In the genomic region with DNA sequence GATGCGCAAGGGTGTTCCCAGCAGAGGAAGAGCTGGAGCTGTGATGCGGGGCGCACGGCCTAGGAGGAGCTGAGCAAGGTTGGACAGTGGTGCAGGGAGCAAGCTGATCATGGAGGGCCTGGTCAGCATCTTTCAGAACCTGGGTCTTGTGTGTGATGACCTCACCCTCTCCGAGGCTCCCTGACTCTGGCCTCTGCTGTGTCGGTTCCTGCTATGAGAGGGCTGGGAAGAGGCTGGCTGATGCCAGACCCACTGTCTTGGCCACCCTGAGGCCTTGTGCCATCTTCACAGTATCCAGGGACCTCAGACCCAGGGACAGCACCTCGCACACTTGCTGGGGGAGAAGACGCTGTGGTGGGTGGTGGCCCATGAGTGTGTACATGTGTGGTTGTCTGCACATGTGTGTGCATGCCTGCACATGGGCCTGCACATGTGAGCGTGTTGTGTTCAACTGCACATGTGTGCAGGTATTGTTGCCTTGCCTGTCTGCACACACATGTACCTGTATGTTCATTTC, we compare ENCODE assay signal across 16 cellular contexts. TPM values are rescaled to one million over a fixed set of nuclear protein-coding genes. Genes with fewer than 3 reads are reported as not detected.
A peak's percentile ranks its signal among the peaks of the same experiment; 100 is the strongest.
DNase-seq lines count a peak whose midpoint lies in the region; ATAC-seq and TF ChIP-seq lines count a peak whose summit lies in the region.
"Had no signal": no experiment of that assay in that cellular context is flagged by ENCODE, and none has a peak within 500 bp of the region (broad histone marks: within the 10 kb centered on the region; RNA-seq: fewer than 3 reads in every experiment).

No MANE protein-coding gene starts in this region.

- peaks cover 15% of the 10 kb centered on the region for H3K4me1 Mint-ChIP-seq in activated CD8-positive, alpha-beta T cell treated with anti-CD3 and anti-CD28 coated beads for 36 hours (ENCODE audit: low read depth)
- H3K4me1 Mint-ChIP-seq in activated CD8-positive, alpha-beta T cell treated with anti-CD3 and anti-CD28 coated beads, Interleukin-2, amount 10 ng/mL, durations not matched to agents 7 days and 5 days (ENCODE audit: low read depth) = peaks cover 3% of the 10 kb centered on the region
- H3K4me1 Mint-ChIP-seq in activated naive CD8-positive, alpha-beta T cell treated with anti-CD3 and anti-CD28 coated beads for 36 hours = peaks cover 3% of the 10 kb centered on the region
- H3K4me1 Mint-ChIP-seq in naive B cell = peaks cover 23 to 33% (median 31%) of the 10 kb centered on the region in 3 donors

- H3K4me3 ChIP-seq in suprapubic skin = no peak overlapping the region
- H3K4me3 ChIP-seq: MG63, SK-N-MC, tibial nerve had no signal

- 94% methylated on average over 5 of the region's 9 CpGs for WGBS in suprapubic skin

- TF ChIP-seq EP300 in suprapubic skin (IDR thresholded peaks at IDR 0.05) = no peak

- intact Hi-C loops in activated CD8-positive, alpha-beta T cell treated with anti-CD3 and anti-CD28 coated beads for 36 hours (cut with micrococcal nuclease) = no loop called here

- H3K4me1 ChIP-seq in suprapubic skin = no peaks in the 10 kb centered on the region
- H3K4me1 ChIP-seq: tibial nerve had no signal

- no peak for DNase-seq in activated CD8-positive, alpha-beta T cell treated with anti-CD3 and anti-CD28 coated beads for 36 hours
- no peak for DNase-seq in activated CD8-positive, alpha-beta T cell treated with anti-CD3 and anti-CD28 coated beads, Interleukin-2, amount 10 ng/mL, durations not matched to agents 7 days and 5 days
- no peak for DNase-seq in activated naive CD8-positive, alpha-beta T cell treated with anti-CD3 and anti-CD28 coated beads for 36 hours
- DNase-seq in naive B cell (no peak), suprapubic skin (ENCODE audit: low spot score in 2 of 2) (peak; percentile 40 to 53), GM13977 (ENCODE audit: low spot score) (no peak), NCI-H748 (lab: John Stamatoyannopoulos, UW; ENCODE audit: unreplicated experiment) (no peak), nucleus accumbens (lab: John Stamatoyannopoulos, UW) (no peak)
- DNase-seq: activated CD8-positive, alpha-beta memory T cell treated with anti-CD3 and anti-CD28 coated beads for 24 hours; effector memory CD4-positive, alpha-beta T cell; MG63; NCI-H187 treated with DMSO at 0.1 percent for 48 hours; NCI-H510A had no signal

- no peaks in the 10 kb centered on the region for H3K27me3 Mint-ChIP-seq in activated CD8-positive, alpha-beta T cell treated with anti-CD3 and anti-CD28 coated beads for 36 hours
- H3K27me3 Mint-ChIP-seq in activated CD8-positive, alpha-beta T cell treated with anti-CD3 and anti-CD28 coated beads, Interleukin-2, amount 10 ng/mL, durations not matched to agents 7 days and 5 days (ENCODE audit: low read depth) = no peaks in the 10 kb centered on the region
- no peaks in the 10 kb centered on the region for H3K27me3 Mint-ChIP-seq in activated naive CD8-positive, alpha-beta T cell treated with anti-CD3 and anti-CD28 coated beads for 36 hours
- no peaks in the 10 kb centered on the region for H3K27me3 Mint-ChIP-seq in naive B cell

- peaks cover 35% of the 10 kb centered on the region for H3K36me3 ChIP-seq in suprapubic skin

- TF ChIP-seq CTCF in activated CD8-positive, alpha-beta T cell treated with anti-CD3 and anti-CD28 coated beads for 36 hours (IDR thresholded peaks at IDR 0.05) = no peak
- no peak for TF ChIP-seq CTCF in suprapubic skin (IDR thresholded peaks at IDR 0.05)
- TF ChIP-seq CTCF in GM13977 (IDR thresholded peaks at IDR 0.05; ENCODE audit: extremely low read depth, insufficient read depth, missing control alignments) = no peak

- H3K9me3 Mint-ChIP-seq in activated CD8-positive, alpha-beta T cell treated with anti-CD3 and anti-CD28 coated beads for 36 hours = no peaks in the 10 kb centered on the region
- H3K9me3 Mint-ChIP-seq in activated CD8-positive, alpha-beta T cell treated with anti-CD3 and anti-CD28 coated beads, Interleukin-2, amount 10 ng/mL, durations not matched to agents 7 days and 5 days (ENCODE audit: insufficient read depth) = no peaks in the 10 kb centered on the region
- H3K9me3 Mint-ChIP-seq in activated naive CD8-positive, alpha-beta T cell treated with anti-CD3 and anti-CD28 coated beads for 36 hours = peaks cover 4% of the 10 kb centered on the region
- peaks cover 0 to 10% (median 0%) of the 10 kb centered on the region in 7 donors for H3K9me3 Mint-ChIP-seq in naive B cell

- POLR2A ChIA-PET in activated CD8-positive, alpha-beta T cell treated with anti-CD3 and anti-CD28 coated beads for 36 hours (lab: Charles Lee) = no interaction called here
- POLR2A ChIA-PET in activated CD8-positive, alpha-beta T cell treated with anti-CD3 and anti-CD28 coated beads, Interleukin-2, amount 10 ng/mL, durations not matched to agents 7 days and 5 days (lab: Charles Lee) = no interaction called here

- TF ChIP-seq POLR2A in suprapubic skin (IDR thresholded peaks at IDR 0.05) = no peak

- peaks cover 42% of the 10 kb centered on the region for H3K36me3 Mint-ChIP-seq in activated CD8-positive, alpha-beta T cell treated with anti-CD3 and anti-CD28 coated beads for 36 hours (ENCODE audit: low read depth)
- H3K36me3 Mint-ChIP-seq in activated CD8-positive, alpha-beta T cell treated with anti-CD3 and anti-CD28 coated beads, Interleukin-2, amount 10 ng/mL, durations not matched to agents 7 days and 5 days (ENCODE audit: low read depth) = peaks cover 40% of the 10 kb centered on the region
- peaks cover 30% of the 10 kb centered on the region for H3K36me3 Mint-ChIP-seq in activated naive CD8-positive, alpha-beta T cell treated with anti-CD3 and anti-CD28 coated beads for 36 hours
- H3K36me3 Mint-ChIP-seq in naive B cell = peaks cover 20 to 36% of the 10 kb centered on the region in 2 donors

- H3K4me3 Mint-ChIP-seq in activated CD8-positive, alpha-beta T cell treated with anti-CD3 and anti-CD28 coated beads for 36 hours = no peak overlapping the region
- no peak overlapping the region for H3K4me3 Mint-ChIP-seq in activated CD8-positive, alpha-beta T cell treated with anti-CD3 and anti-CD28 coated beads, Interleukin-2, amount 10 ng/mL, durations not matched to agents 7 days and 5 days
- H3K4me3 Mint-ChIP-seq in activated naive CD8-positive, alpha-beta T cell treated with anti-CD3 and anti-CD28 coated beads for 36 hours = no peak overlapping the region
- peak overlapping the region in 2 of 8 donors; percentile 15 for H3K4me3 Mint-ChIP-seq in naive B cell

- in situ Hi-C loops in GM13977 (cut with MboI; ENCODE audit: low pct_unique_long_range_greater_than_20kb, low sequenced_read_pairs, unreplicated experiment) = no loop called here

- H3K9me3 ChIP-seq in suprapubic skin = no peaks in the 10 kb centered on the region
- H3K9me3 ChIP-seq: MG63, tibial nerve had no signal

- CTCF ChIA-PET in activated CD8-positive, alpha-beta T cell treated with anti-CD3 and anti-CD28 coated beads for 36 hours (lab: Charles Lee) = no interaction called here
- CTCF ChIA-PET in activated CD8-positive, alpha-beta T cell treated with anti-CD3 and anti-CD28 coated beads, Interleukin-2, amount 10 ng/mL, durations not matched to agents 7 days and 5 days (lab: Charles Lee) = no interaction called here

- H3K27ac Mint-ChIP-seq in activated CD8-positive, alpha-beta T cell treated with anti-CD3 and anti-CD28 coated beads for 36 hours = peak overlapping the region; percentile 84
- H3K27ac Mint-ChIP-seq in activated CD8-positive, alpha-beta T cell treated with anti-CD3 and anti-CD28 coated beads, Interleukin-2, amount 10 ng/mL, durations not matched to agents 7 days and 5 days = no peak overlapping the region
- peak overlapping the region; percentile 62 for H3K27ac Mint-ChIP-seq in activated naive CD8-positive, alpha-beta T cell treated with anti-CD3 and anti-CD28 coated beads for 36 hours
- peak overlapping the region in 5 of 6 donors; percentile 47 to 68 (median 52) for H3K27ac Mint-ChIP-seq in naive B cell

- H3K27ac ChIP-seq in suprapubic skin = no peak overlapping the region
- H3K27ac ChIP-seq: SK-N-MC, tibial nerve had no signal

- ATAC-seq in activated CD8-positive, alpha-beta T cell treated with anti-CD3 and anti-CD28 coated beads for 36 hours = no peak
- no peak for ATAC-seq in activated CD8-positive, alpha-beta T cell treated with anti-CD3 and anti-CD28 coated beads, Interleukin-2, amount 10 ng/mL, durations not matched to agents 7 days and 5 days
- no peak for ATAC-seq in naive B cell (ENCODE audit: low read depth in 2 of 2)

- H3K27me3 ChIP-seq in suprapubic skin = no peaks in the 10 kb centered on the region
- H3K27me3 ChIP-seq: MG63, tibial nerve had no signal

RNA-seq across cellular contexts. Expression of gene C13orf46, which starts 16.5 kb away (rescaled TPM):
- 1 to 10 TPM; 1.6 to 1.9 TPM for total RNA-seq in activated CD8-positive, alpha-beta T cell treated with anti-CD3 and anti-CD28 coated beads for 36 hours
- total RNA-seq in activated CD8-positive, alpha-beta T cell treated with anti-CD3 and anti-CD28 coated beads, Interleukin-2, amount 10 ng/mL, durations not matched to agents 7 days and 5 days = 1 to 10 TPM; 2.2 to 3.1 TPM
- under 1 TPM; 0.96 to 0.99 TPM for total RNA-seq in activated naive CD8-positive, alpha-beta T cell treated with anti-CD3 and anti-CD28 coated beads for 36 hours
- under 1 TPM in 4 of 6 donors, not detected in 2; 0.19 to 0.52 (median 0.36) TPM for polyA plus RNA-seq in naive B cell (ENCODE audit: low read depth in 6 of 6)
- total RNA-seq in suprapubic skin = 1 to 10 TPM in 1 of 4 donors, under 1 TPM in 3; 0.16 to 1.4 (median 0.53) TPM
- total RNA-seq: H4 had no signal

Comparison
In these comparisons a context has a peak if more than half of its experiments do, and no peak if none do; other contexts are left out.
1. DNase-seq: peak in suprapubic skin (2 of 2); none in activated CD8-positive, alpha-beta T cell treated with anti-CD3 and anti-CD28 coated beads for 36 hours (single experiment), activated CD8-positive, alpha-beta T cell treated with anti-CD3 and anti-CD28 coated beads, Interleukin-2, amount 10 ng/mL, durations not matched to agents 7 days and 5 days (single experiment), activated naive CD8-positive, alpha-beta T cell treated with anti-CD3 and anti-CD28 coated beads for 36 hours (single experiment), naive B cell (single experiment), GM13977 (single experiment), NCI-H748 (single experiment) and nucleus accumbens (0 of 56).